ENCODE assay signal across 14 cellular contexts in the genomic region with DNA sequence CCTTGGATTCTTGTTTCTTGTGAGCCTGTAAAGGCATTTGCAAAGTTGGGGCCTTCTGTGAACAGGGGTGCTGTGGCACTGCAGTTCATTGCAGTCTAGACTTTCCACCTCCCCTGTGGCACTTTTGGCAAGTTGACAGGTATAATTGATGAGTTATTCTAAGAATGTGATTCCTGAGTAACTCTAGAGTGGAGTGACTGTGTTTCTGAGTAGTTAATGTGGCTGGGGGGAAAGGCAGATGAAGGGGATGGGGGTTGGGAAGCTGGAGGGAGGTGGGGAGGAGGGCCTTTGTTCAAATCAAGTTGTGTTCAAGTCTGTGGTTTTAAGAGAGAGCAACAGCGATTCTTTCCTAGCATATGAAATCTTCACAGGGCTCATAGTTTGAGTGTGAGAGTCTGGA. TPM values are rescaled to one million over a fixed set of nuclear protein-coding genes. Genes with fewer than 3 reads are reported as not detected.
DNase-seq lines count a peak whose midpoint lies in the region; ATAC-seq and TF ChIP-seq lines count a peak whose summit lies in the region.
"Had no signal": no experiment of that assay in that cellular context is flagged by ENCODE, and none has a peak within 500 bp of the region (broad histone marks: within the 10 kb centered on the region; RNA-seq: fewer than 3 reads in every experiment).

No MANE protein-coding gene starts in this region.

- H3K4me3 Mint-ChIP-seq in progenitor cell of endocrine pancreas (ENCODE audit: low read depth) = peak overlapping the region; percentile 55

- no peak overlapping the region for H3K4me3 ChIP-seq in fibroblast of mammary gland (ENCODE audit: control insufficient read depth, low read depth, low read length)
- H3K4me3 ChIP-seq: left lung had no signal

- H3K9me3 Mint-ChIP-seq in progenitor cell of endocrine pancreas (ENCODE audit: low read depth) = no peaks in the 10 kb centered on the region

- DNase-seq in EL (peak; percentile 65), RPMI7951 (ENCODE audit: low read depth) (peak; percentile 27), fibroblast of mammary gland (ENCODE audit: low read depth) (peak; percentile 35), progenitor cell of endocrine pancreas (ENCODE audit: low spot score, unreplicated experiment) (no peak), NOMO-1 treated with dmso at 0.1 percent for 144 hours (lab: John Stamatoyannopoulos, UW; ENCODE audit: unreplicated experiment) (no peak), NAMALWA (ENCODE audit: low spot score) (no peak), NCI-H2171 treated with DMSO at 0.1 percent for 48 hours (lab: John Stamatoyannopoulos, UW) (no peak)
- no peak for DNase-seq in stimulated activated naive CD8-positive, alpha-beta T cell treated with anti-CD3 and anti-CD28 coated beads, Interleukin-15, Interleukin-2, amounts not matched to agents 100 U/mL and 50 U/mL, for 24 hours
- DNase-seq: central memory CD4-positive, alpha-beta T cell; foreskin melanocyte; H7; Kasumi-1; left lung had no signal

- peak overlapping the region; percentile 97 for H3K27ac Mint-ChIP-seq in progenitor cell of endocrine pancreas

- peaks cover 9% of the 10 kb centered on the region for H3K36me3 Mint-ChIP-seq in progenitor cell of endocrine pancreas (ENCODE audit: insufficient read depth)

- H3K4me1 Mint-ChIP-seq in progenitor cell of endocrine pancreas (ENCODE audit: low read depth) = peaks cover 71% of the 10 kb centered on the region

- TF ChIP-seq CTCF in fibroblast of mammary gland (conservative IDR thresholded peaks at IDR 0.05; ENCODE audit: control insufficient read depth, insufficient read depth, low read depth, low read length) (no peak), progenitor cell of endocrine pancreas (IDR thresholded peaks at IDR 0.05; ENCODE audit: unreplicated experiment) (no peak)

- no peaks in the 10 kb centered on the region for H3K27me3 Mint-ChIP-seq in progenitor cell of endocrine pancreas

- ATAC-seq in stimulated activated naive CD8-positive, alpha-beta T cell treated with anti-CD3 and anti-CD28 coated beads, Interleukin-15, Interleukin-2, amounts not matched to agents 100 U/mL and 50 U/mL, for 24 hours = no peak
- ATAC-seq: activated CD4-positive, CD25-positive, alpha-beta regulatory T cell treated with anti-CD3 and anti-CD28 coated beads, Interleukin-2, amount 50 U/mL, for 24 hours; left lung had no signal

RNA-seq across cellular contexts. Expression of a gene that starts 32.9 kb away (rescaled TPM):
- 1.7 and 2.4 TPM in 2 replicates for total RNA-seq in RPMI7951 (2014; rRNA removed; shearing (Covaris generic))
- 204 and 205 TPM in 2 replicates for total RNA-seq in progenitor cell of endocrine pancreas

Comparison
In these comparisons a context has a peak if more than half of its experiments do, and no peak if none do; other contexts are left out.
1. DNase-seq: peak in EL (single experiment), RPMI7951 (single experiment) and fibroblast of mammary gland (single experiment); none in progenitor cell of endocrine pancreas (single experiment), stimulated activated naive CD8-positive, alpha-beta T cell treated with anti-CD3 and anti-CD28 coated beads, Interleukin-15, Interleukin-2, amounts not matched to agents 100 U/mL and 50 U/mL, for 24 hours (single experiment), NOMO-1 treated with dmso at 0.1 percent for 144 hours (single experiment), NAMALWA (single experiment) and NCI-H2171 treated with DMSO at 0.1 percent for 48 hours (single experiment).
2. RNA of a gene that starts 32.9 kb away (total RNA-seq): 204 to 205 TPM in progenitor cell of endocrine pancreas; 1.7 to 2.4 TPM in RPMI7951; every median in the first group is over 10 times any median in the second.